In the genomic region with DNA sequence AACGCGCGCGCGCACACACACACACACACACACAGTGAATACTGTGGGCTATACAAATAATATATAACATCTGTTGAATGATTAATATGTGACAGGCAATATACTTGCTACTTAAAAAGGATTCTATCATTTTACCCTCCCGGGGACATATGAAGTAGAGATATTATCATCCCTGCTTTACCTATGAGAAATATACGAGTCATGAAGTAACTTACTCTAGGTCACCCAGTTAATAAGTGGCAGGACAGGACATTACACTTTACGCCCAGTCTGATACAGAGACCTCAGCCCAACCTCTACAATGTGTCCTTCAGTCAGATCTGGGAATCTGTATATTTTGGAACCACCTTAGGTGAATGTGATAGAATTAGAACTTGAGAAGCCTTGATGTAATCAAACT, we compare ENCODE assay signal across 8 cellular contexts. TPM values are rescaled to one million over a fixed set of nuclear protein-coding genes. Genes with fewer than 3 reads are reported as not detected.
DNase-seq lines count a peak whose midpoint lies in the region; ATAC-seq and TF ChIP-seq lines count a peak whose summit lies in the region.

No MANE protein-coding gene starts in this region.

- TF ChIP-seq CTCF in breast epithelium (IDR thresholded peaks at IDR 0.05) = no peak

- H3K36me3 ChIP-seq in BLaER1 (no peaks in the 10 kb centered on the region), HUES6 (ENCODE audit: control insufficient read depth, insufficient read depth, low read length) (no peaks in the 10 kb centered on the region), breast epithelium (no peaks in the 10 kb centered on the region), muscle layer of duodenum (ENCODE audit: control insufficient read depth in 1 of 2, insufficient read depth in 2 of 2, low read length in 2 of 2) (no peaks in the 10 kb centered on the region)

- no peak for DNase-seq in breast epithelium (ENCODE audit: low spot score in 2 of 2)
- DNase-seq in globus pallidus (ENCODE audit: low spot score) = no peak
- DNase-seq in HuH-7 (ENCODE audit: low spot score) = no peak
- DNase-seq in NCI-H69 (lab: John Stamatoyannopoulos, UW) = no peak

- no peaks in the 10 kb centered on the region for H4K20me1 ChIP-seq in BLaER1

- intact Hi-C loops in breast epithelium (cut with DNase I; ENCODE audit: low total_unique reads) = no loop called here

- H3K9ac ChIP-seq in BLaER1 (no peak overlapping the region), HUES6 (ENCODE audit: low read length) (no peak overlapping the region)

- TF ChIP-seq POLR2A in breast epithelium (IDR thresholded peaks at IDR 0.05) = no peak

- H3K4me1 ChIP-seq in BLaER1 = peaks cover 18% of the 10 kb centered on the region
- peaks cover 4% of the 10 kb centered on the region; the same call in 1 of the 2 replicates for H3K4me1 ChIP-seq in HUES6 (ENCODE audit: control insufficient read depth, insufficient read depth, low read length)
- no peaks in the 10 kb centered on the region for H3K4me1 ChIP-seq in breast epithelium
- peaks cover 7 to 10% of the 10 kb centered on the region in 2 donors for H3K4me1 ChIP-seq in muscle layer of duodenum (ENCODE audit: control insufficient read depth in 1 of 2, insufficient read depth in 2 of 2, low read length in 2 of 2)

- no peak for ATAC-seq in HG02970 (IDR thresholded peaks at IDR 0.05; ENCODE audit: low FRiP score, unreplicated experiment)

- H3K4me2 ChIP-seq in BLaER1 = peak overlapping the region; percentile 99

- H3K27me3 ChIP-seq in BLaER1 = peaks cover 5% of the 10 kb centered on the region
- H3K27me3 ChIP-seq in HUES6 (ENCODE audit: control insufficient read depth, insufficient read depth, low read length) = peaks cover 24% of the 10 kb centered on the region
- H3K27me3 ChIP-seq in breast epithelium = no peaks in the 10 kb centered on the region
- no peaks in the 10 kb centered on the region for H3K27me3 ChIP-seq in muscle layer of duodenum (ENCODE audit: low read depth, low read length)

- H3K9me3 ChIP-seq in BLaER1 (no peaks in the 10 kb centered on the region), HUES6 (ENCODE audit: control insufficient read depth, insufficient read depth, low read depth, low read length) (no peaks in the 10 kb centered on the region), breast epithelium (no peaks in the 10 kb centered on the region), muscle layer of duodenum (ENCODE audit: control insufficient read depth in 1 of 2, low read length in 2 of 2) (no peaks in the 10 kb centered on the region)

- peak overlapping the region; percentile 89 for H3K4me3 ChIP-seq in BLaER1
- H3K4me3 ChIP-seq in HUES6 (ENCODE audit: low read depth, low read length) = peak overlapping the region; percentile 62
- H3K4me3 ChIP-seq in breast epithelium = peak overlapping the region in 2 of 3 donors; percentile 82 to 87
- peak overlapping the region; percentile 76 to 87 for H3K4me3 ChIP-seq in muscle layer of duodenum (ENCODE audit: low read depth in 1 of 2, low read length in 2 of 2)

- no peak overlapping the region for H3K27ac ChIP-seq in BLaER1
- no peak overlapping the region for H3K27ac ChIP-seq in HUES6 (ENCODE audit: low read depth, low read length)
- peak overlapping the region; percentile 97 to 99 for H3K27ac ChIP-seq in breast epithelium
- peak overlapping the region; percentile 93 for H3K27ac ChIP-seq in muscle layer of duodenum (ENCODE audit: low read length)

RNA-seq across cellular contexts. Expression of a gene that starts 55.4 kb away (rescaled TPM):
- under 1 TPM in 1 of 3 donors, not detected in 2; 0.33 TPM for total RNA-seq in breast epithelium

Comparison
In these comparisons a context has a peak if more than half of its experiments do, and no peak if none do; other contexts are left out.
1. H3K27ac ChIP-seq: peak in breast epithelium (2 of 2) and muscle layer of duodenum (single experiment); none in BLaER1 (single experiment) and HUES6 (single experiment).
2. Peak in every context shown above with its lines, with median percentiles within 50 percentile points of each other: H3K4me3 ChIP-seq.